Comparison of ENCODE assay signal across 9 cellular contexts in the genomic region with DNA sequence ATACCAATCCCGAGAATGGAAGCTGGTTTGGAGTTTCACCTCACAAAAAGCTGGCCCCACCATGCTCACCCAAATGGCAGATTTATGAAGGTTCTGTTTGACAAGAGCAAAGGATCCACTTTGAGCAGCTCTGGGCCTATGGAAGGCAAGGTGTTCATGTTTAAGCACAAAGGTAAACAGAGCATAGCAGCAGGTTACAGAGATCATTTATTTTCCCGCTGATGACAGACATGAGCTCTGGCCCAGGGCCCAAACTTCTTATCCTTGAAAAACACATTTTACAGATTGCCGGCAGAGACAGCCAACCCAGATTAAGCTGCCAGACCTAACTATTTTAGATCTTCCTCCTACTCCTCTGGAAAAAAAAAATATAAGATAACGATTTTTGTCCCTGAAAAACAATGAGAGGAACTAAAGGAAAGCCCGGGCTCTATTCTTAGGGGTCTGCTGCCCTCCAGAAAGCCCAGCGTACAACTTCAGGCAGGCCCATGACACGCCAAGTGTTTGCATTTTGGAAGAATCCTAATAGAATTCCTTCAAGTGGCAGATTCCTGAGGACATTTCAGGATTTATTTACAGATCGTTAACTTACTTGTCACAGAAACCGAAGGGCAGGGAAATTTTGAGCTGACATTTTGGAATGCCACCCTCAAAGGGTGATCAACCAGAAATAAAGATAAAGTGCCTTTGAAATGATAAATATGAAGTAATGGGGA. TPM values are rescaled to one million over a fixed set of nuclear protein-coding genes. Genes with fewer than 3 reads are reported as not detected.
A peak's percentile ranks its signal among the peaks of the same experiment; 100 is the strongest.
DNase-seq lines count a peak whose midpoint lies in the region; ATAC-seq lines count a peak whose summit lies in the region.
"Had no signal": no experiment of that assay in that cellular context is flagged by ENCODE, and none has a peak within 500 bp of the region (broad histone marks: within the 10 kb centered on the region; RNA-seq: fewer than 3 reads in every experiment).

No MANE protein-coding gene starts in this region.

- peak; percentile 9 for ATAC-seq in activated naive CD8-positive, alpha-beta T cell treated with anti-CD3 and anti-CD28 coated beads, Interleukin-2, amount 10 ng/mL, durations not matched to agents 7 days and 5 days (ENCODE audit: low read depth)
- ATAC-seq in GM19467 (IDR thresholded peaks at IDR 0.05; ENCODE audit: unreplicated experiment): no peak

- no peaks in the 10 kb centered on the region for H3K27me3 Mint-ChIP-seq in activated naive CD8-positive, alpha-beta T cell treated with anti-CD3 and anti-CD28 coated beads, Interleukin-2, amount 10 ng/mL, durations not matched to agents 7 days and 5 days

- DNase-seq in NCI-H2196 (lab: John Stamatoyannopoulos, UW; ENCODE audit: unreplicated experiment) (peak; percentile 55), NCI-H2196 treated with DMSO at 0.1 percent for 48 hours (lab: John Stamatoyannopoulos, UW; ENCODE audit: unreplicated experiment) (no peak), NCI-H187 treated with DMSO at 0.1 percent for 48 hours (lab: John Stamatoyannopoulos, UW) (peak; percentile 78), nucleus accumbens (lab: John Stamatoyannopoulos, UW) (no peak)
- DNase-seq in activated naive CD8-positive, alpha-beta T cell treated with anti-CD3 and anti-CD28 coated beads, Interleukin-2, amount 10 ng/mL, durations not matched to agents 7 days and 5 days: no peak
- DNase-seq in activated CD4-positive, CD25-positive, alpha-beta regulatory T cell treated with anti-CD3 and anti-CD28 coated beads, Interleukin-2, amount 50 U/mL, for 72 hours: no peak

- no peaks in the 10 kb centered on the region for H3K36me3 Mint-ChIP-seq in activated naive CD8-positive, alpha-beta T cell treated with anti-CD3 and anti-CD28 coated beads, Interleukin-2, amount 10 ng/mL, durations not matched to agents 7 days and 5 days

- H3K27me3 ChIP-seq in mononuclear cell (ENCODE audit: insufficient read depth, low read length): no peaks in the 10 kb centered on the region

- H3K4me3 Mint-ChIP-seq in activated naive CD8-positive, alpha-beta T cell treated with anti-CD3 and anti-CD28 coated beads, Interleukin-2, amount 10 ng/mL, durations not matched to agents 7 days and 5 days: peak overlapping the region; percentile 85

- H3K27ac Mint-ChIP-seq in activated naive CD8-positive, alpha-beta T cell treated with anti-CD3 and anti-CD28 coated beads, Interleukin-2, amount 10 ng/mL, durations not matched to agents 7 days and 5 days: peak overlapping the region; percentile 98

- peaks cover 70% of the 10 kb centered on the region for H3K4me1 ChIP-seq in mononuclear cell (ENCODE audit: insufficient read depth, low read length)
- H3K4me1 ChIP-seq: A549 had no signal

- H3K9me3 ChIP-seq in mononuclear cell (ENCODE audit: low read depth, low read length): no peaks in the 10 kb centered on the region
- H3K9me3 ChIP-seq: A549 had no signal

- H3K4me3 ChIP-seq in mononuclear cell (ENCODE audit: low read length): peak overlapping the region; percentile 3
- H3K4me3 ChIP-seq: A549 had no signal

- no peaks in the 10 kb centered on the region for H3K9me3 Mint-ChIP-seq in activated naive CD8-positive, alpha-beta T cell treated with anti-CD3 and anti-CD28 coated beads, Interleukin-2, amount 10 ng/mL, durations not matched to agents 7 days and 5 days

- H3K4me1 Mint-ChIP-seq in activated naive CD8-positive, alpha-beta T cell treated with anti-CD3 and anti-CD28 coated beads, Interleukin-2, amount 10 ng/mL, durations not matched to agents 7 days and 5 days: peaks cover 48% of the 10 kb centered on the region

- POLR2A ChIA-PET in activated naive CD8-positive, alpha-beta T cell treated with anti-CD3 and anti-CD28 coated beads, Interleukin-2, amount 10 ng/mL, durations not matched to agents 7 days and 5 days (lab: Charles Lee): interaction anchor here (1.1 to 6.0 kb wide), 11 partner anchors 8 to 1096 kb away, joined by 3 to 98 read pairs (median 4); partner anchors contain the start of genes HBP1, NAMPT and SYPL1

RNA-seq across cellular contexts. Expression of gene SYPL1, which starts 40.0 kb away (rescaled TPM):
- 10 to 100 TPM; 52.2 to 56.5 TPM for total RNA-seq in activated naive CD8-positive, alpha-beta T cell treated with anti-CD3 and anti-CD28 coated beads, Interleukin-2, amount 10 ng/mL, durations not matched to agents 7 days and 5 days
- total RNA-seq in mononuclear cell: 40.6 TPM

Comparison
In these comparisons a context has a peak if more than half of its experiments do, and no peak if none do; other contexts are left out.
1. DNase-seq: peak in NCI-H2196 (single experiment) and NCI-H187 treated with DMSO at 0.1 percent for 48 hours (single experiment); none in NCI-H2196 treated with DMSO at 0.1 percent for 48 hours (single experiment), activated naive CD8-positive, alpha-beta T cell treated with anti-CD3 and anti-CD28 coated beads, Interleukin-2, amount 10 ng/mL, durations not matched to agents 7 days and 5 days (single experiment), activated CD4-positive, CD25-positive, alpha-beta regulatory T cell treated with anti-CD3 and anti-CD28 coated beads, Interleukin-2, amount 50 U/mL, for 72 hours (single experiment) and nucleus accumbens (0 of 56).